ENCODE assay signal across 8 cellular contexts in the genomic region with DNA sequence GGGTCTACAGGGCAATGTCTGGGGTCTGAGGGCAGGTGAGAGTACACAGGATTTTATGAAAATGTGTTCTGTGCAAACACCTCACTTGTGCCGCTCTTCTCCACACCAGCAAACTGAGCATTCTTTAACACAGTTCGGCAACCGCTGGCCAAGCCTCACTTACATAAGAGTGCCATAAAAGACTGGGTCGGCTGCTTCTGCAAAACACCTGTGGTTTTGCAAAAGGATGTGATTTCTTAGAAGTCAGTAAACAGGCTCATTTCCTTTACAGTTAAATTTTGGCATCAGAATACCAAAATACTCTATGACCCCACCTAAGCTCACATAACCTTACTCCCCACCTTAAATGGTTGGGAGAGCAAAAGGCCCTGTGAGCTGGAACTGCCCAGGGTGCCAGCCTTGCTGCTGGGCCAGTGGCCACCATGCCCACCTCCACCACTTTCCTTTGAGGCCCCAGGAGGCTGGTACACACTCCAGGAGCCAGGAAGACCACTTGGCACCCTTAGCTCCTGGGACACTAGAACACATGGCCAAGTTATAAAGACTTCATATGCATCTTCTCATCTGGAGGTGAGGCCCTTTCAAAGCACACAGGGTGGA. TPM values are rescaled to one million over a fixed set of nuclear protein-coding genes. Genes with fewer than 3 reads are reported as not detected.
DNase-seq lines count a peak whose midpoint lies in the region; ATAC-seq, FAIRE-seq and TF ChIP-seq lines count a peak whose summit lies in the region.

No MANE protein-coding gene starts in this region.

- no peak for TF ChIP-seq RAD21 in HepG2 (CRISPR knock-in tag; IDR thresholded peaks at IDR 0.05)

- H3K27me3 Mint-ChIP-seq in Calu3 (ENCODE audit: unreplicated experiment) = no peaks in the 10 kb centered on the region

- H3K4me1 ChIP-seq in right lobe of liver (peaks cover 0 to 56% (median 15%) of the 10 kb centered on the region in 4 donors), HepG2 (ENCODE audit: insufficient read depth, low read length) (peaks cover 25% of the 10 kb centered on the region), transverse colon (peaks cover 69 to 92% (median 78%) of the 10 kb centered on the region in 4 donors)

- TF ChIP-seq POLR2A in right lobe of liver (IDR thresholded peaks at IDR 0.05) (no peak), HepG2 (IDR thresholded peaks at IDR 0.05; ENCODE audit: insufficient read depth in 1 of 2, low read depth in 2 of 2, low read length in 2 of 2) (no peak), transverse colon (IDR thresholded peaks at IDR 0.05) (no peak)

- H3K27me3 ChIP-seq in right lobe of liver (no peaks in the 10 kb centered on the region), HepG2 (ENCODE audit: control insufficient read depth in 1 of 2, insufficient read depth in 2 of 2, low read length in 2 of 2) (no peaks in the 10 kb centered on the region), dorsolateral prefrontal cortex (no peaks in the 10 kb centered on the region), transverse colon (no peaks in the 10 kb centered on the region)

- ATAC-seq in right lobe of liver (peak in 2 of 4 donors; percentile 29 to 33), HepG2 (no peak)

- intact Hi-C loops in right lobe of liver (cut with DNase I) = no loop called here
- intact Hi-C loops in HepG2 (cut with micrococcal nuclease; ENCODE audit: unreplicated experiment) = no loop called here
- intact Hi-C loops in dorsolateral prefrontal cortex (cut with DNase I) = no loop called here
- intact Hi-C loops in transverse colon (cut with DNase I; ENCODE audit: low total_unique reads) = no loop called here
- intact Hi-C loops in Calu3 (cut with micrococcal nuclease; ENCODE audit: unreplicated experiment) = no loop called here

- no peak for FAIRE-seq in HepG2 (lab: Jason Lieb, UNC)

- BruUV-seq in HepG2 (replicated peaks; lab: Mats Ljungman, UMichigan) (no TSS peak), Calu3 (replicated peaks; lab: Mats Ljungman, UMichigan) (no TSS peak)

- H3K4me2 ChIP-seq in HepG2 (ENCODE audit: low read depth, low read length) = no peak overlapping the region

- 25% methylated on average over 2 of the region's 4 CpGs for WGBS in right lobe of liver (ENCODE audit: insufficient coverage, low coverage, low lambda C conversion rate, missing lambda C conversion rate)
- WGBS in HepG2 (ENCODE audit: low lambda C conversion rate) = 93% methylated on average over 3 of the region's 4 CpGs
- WGBS in transverse colon (ENCODE audit: low coverage in 1 of 2), 2 donors = 7% methylated on average over 4 of the region's 4 CpGs; no CpG with 5 or more reads in 1 of the 2 donors

- no peak overlapping the region for H3K4me3 ChIP-seq in right lobe of liver
- no peak overlapping the region for H3K4me3 ChIP-seq in HepG2 (replicated peaks in 1 of 3; ENCODE audit: insufficient read depth in 1 of 3, low read depth in 2 of 3, low read length in 3 of 3)
- no peak overlapping the region for H3K4me3 ChIP-seq in dorsolateral prefrontal cortex
- H3K4me3 ChIP-seq in transverse colon = no peak overlapping the region

- in situ Hi-C loops in HepG2 (cut with HindIII; ENCODE audit: extremely low pct_ligation_motif_present, low pct_unique_long_range_greater_than_20kb) (no loop called here), transverse colon (cut with MboI; ENCODE audit: low pct_ligation_motif_present in 1 of 4, low pct_unique_long_range_greater_than_20kb in 1 of 4, low sequenced_read_pairs in 3 of 4) (no loop called here)

- H3K27ac Mint-ChIP-seq in Calu3 (ENCODE audit: unreplicated experiment) = no peak overlapping the region

- no peak overlapping the region for H2AFZ ChIP-seq in HepG2 (ENCODE audit: low read length)

- H3K27ac ChIP-seq in right lobe of liver (peak overlapping the region in 2 of 3 donors; percentile 15 to 39), HepG2 (ENCODE audit: extremely low read length, insufficient read depth, low read length) (no peak overlapping the region), dorsolateral prefrontal cortex (peak overlapping the region in 34 of 59 donors; percentile 5 to 72 (median 44)), transverse colon (peak overlapping the region; percentile 58 to 82 (median 74))

- DNase-seq in right lobe of liver (no peak), HepG2 (ENCODE audit: low spot score) (no peak), NOMO-1 treated with DMSO at 0.1 percent for 48 hours (lab: John Stamatoyannopoulos, UW; ENCODE audit: unreplicated experiment) (peak; percentile 19), dorsolateral prefrontal cortex (no peak), transverse colon (peak; percentile 69), HPDE6-E6E7 (ENCODE audit: extremely low spot score) (no peak), Calu3 (no peak), DMS 273 (lab: John Stamatoyannopoulos, UW; ENCODE audit: unreplicated experiment) (no peak)

- H3K36me3 ChIP-seq in right lobe of liver = no peaks in the 10 kb centered on the region
- H3K36me3 ChIP-seq in HepG2 (replicated peaks in 1 of 2; ENCODE audit: control insufficient read depth in 1 of 2, insufficient read depth in 2 of 2, low read length in 2 of 2) = peaks cover 6 to 10% of the 10 kb centered on the region in 2 experiments; a peak in 3 of 5 replicates
- H3K36me3 ChIP-seq in transverse colon = no peaks in the 10 kb centered on the region

- H3K79me2 ChIP-seq in HepG2 (ENCODE audit: insufficient read depth, low read length) = peaks cover 84% of the 10 kb centered on the region

- peaks cover 3% of the 10 kb centered on the region for H3K36me3 Mint-ChIP-seq in Calu3 (ENCODE audit: insufficient read depth, unreplicated experiment)

- no peak overlapping the region for H3K9ac ChIP-seq in HepG2 (ENCODE audit: insufficient read depth, low read depth, low read length)

- H3K9me3 ChIP-seq in right lobe of liver = no peaks in the 10 kb centered on the region
- no peaks in the 10 kb centered on the region for H3K9me3 ChIP-seq in HepG2 (ENCODE audit: low read length)
- no peaks in the 10 kb centered on the region for H3K9me3 ChIP-seq in transverse colon

- POLR2A ChIA-PET in HepG2 (lab: Yijun Ruan, JAX) = no interaction called here

- TF ChIP-seq CTCF in right lobe of liver (IDR thresholded peaks at IDR 0.05) = no peak
- TF ChIP-seq CTCF in HepG2 (CRISPR knock-in tag; IDR thresholded peaks at IDR 0.05) = no peak
- no peak for TF ChIP-seq CTCF in dorsolateral prefrontal cortex (IDR thresholded peaks at IDR 0.05 in 54 of 56, conservative IDR thresholded peaks at IDR 0.05 in 2 of 56; ENCODE audit: low read depth in 1 of 56, partially characterized antibody in 56 of 56)
- no peak for TF ChIP-seq CTCF in transverse colon (IDR thresholded peaks at IDR 0.05)
- no peak for TF ChIP-seq CTCF in Calu3 (IDR thresholded peaks at IDR 0.05; ENCODE audit: unreplicated experiment)

- H3K9me3 Mint-ChIP-seq in Calu3 (ENCODE audit: low read depth, unreplicated experiment) = no peaks in the 10 kb centered on the region

- H3K4me3 Mint-ChIP-seq in Calu3 (ENCODE audit: low read depth, unreplicated experiment) = no peak overlapping the region

- H4K20me1 ChIP-seq in HepG2 (ENCODE audit: insufficient read depth, low read length) = peaks cover 33% of the 10 kb centered on the region

- TF ChIP-seq EP300 in HepG2 (IDR thresholded peaks at IDR 0.05; ENCODE audit: low read depth in 2 of 2, low read length in 2 of 2) (no peak), HepG2 (CRISPR knock-in tag; IDR thresholded peaks at IDR 0.05; ENCODE audit: borderline replicate concordance) (no peak), transverse colon (IDR thresholded peaks at IDR 0.05; ENCODE audit: low read depth) (no peak)

- CTCF ChIA-PET in HepG2 (lab: Yijun Ruan, JAX; ENCODE audit: low intra/inter-chr PET ratio, low total read pairs) = no interaction called here
- CTCF ChIA-PET in Calu3 (lab: Charles Lee) = no interaction called here

- peaks cover 14% of the 10 kb centered on the region for H3K4me1 Mint-ChIP-seq in Calu3 (ENCODE audit: low read depth, unreplicated experiment)

TF ChIP-seq in HepG2, 621 proteins besides CTCF, POLR2A, EP300 and RAD21 (continues in another document):
- TF ChIP-seq ZNF775 (CRISPR knock-in tag; IDR thresholded peaks at IDR 0.05; ENCODE audit: borderline replicate concordance) (no peak), RNF2 (conservative IDR thresholded peaks at IDR 0.05; ENCODE audit: low read depth) (no peak), CHD2 (IDR thresholded peaks at IDR 0.05; ENCODE audit: low read depth, low read length) (no peak), ZNF766 (CRISPR knock-in tag; IDR thresholded peaks at IDR 0.05; ENCODE audit: borderline replicate concordance) (no peak), TBX3 (IDR thresholded peaks at IDR 0.05; ENCODE audit: borderline replicate concordance) (no peak), ZNF589 (CRISPR knock-in tag; conservative IDR thresholded peaks at IDR 0.05) (no peak), KLF12 (CRISPR knock-in tag; IDR thresholded peaks at IDR 0.05; ENCODE audit: borderline replicate concordance) (no peak), ZNF7 (CRISPR knock-in tag; IDR thresholded peaks at IDR 0.05) (no peak)

RNA-seq across cellular contexts. Expression of gene CAPZB, which starts 22.0 kb away (rescaled TPM):
- total RNA-seq in right lobe of liver = 100 to 1,000 TPM in 1 of 6 experiments, 10 to 100 TPM in 5; 53.5 to 117 (median 88.0) TPM
- 58.9 and 84.1 TPM in 2 replicates for total RNA-seq in HepG2 (2016; rRNA removed; fragmentation: Illumina TruSeq; extraction: Trizol)
- total RNA-seq in HepG2 (2016; cell fraction: cytosol; rRNA removed; fragmentation: Illumina TruSeq; extraction: Trizol; ENCODE audit: low read depth) = 24.5 and 25.6 TPM in 2 replicates
- 61.9 and 68.4 TPM in 2 replicates for total RNA-seq in HepG2 (2016; cell fraction: insoluble cytoplasmic fraction; rRNA removed; fragmentation: Illumina TruSeq; extraction: Trizol)
- total RNA-seq in HepG2 (2016; cell fraction: membrane; rRNA removed; fragmentation: Illumina TruSeq; extraction: Trizol) = 41.5 and 44.2 TPM in 2 replicates
- 33.6 and 37.1 TPM in 2 replicates for total RNA-seq in HepG2 (2016; cell fraction: nucleus; rRNA removed; fragmentation: Illumina TruSeq; extraction: Trizol)
- 68.8 and 76.9 TPM in 2 replicates for polyA plus RNA-seq in HepG2 (2011; rRNA removed)
- 107 and 113 TPM in 2 replicates for polyA plus RNA-seq in HepG2 (2011; cell fraction: cytosol; rRNA removed)
- polyA plus RNA-seq in HepG2 (2011; cell fraction: nucleus; rRNA removed) = 34.6 and 35.9 TPM in 2 replicates
- polyA plus RNA-seq in HepG2 (2012) = 142 and 153 TPM in 2 replicates
- 87.3 and 97.7 TPM in 2 replicates for polyA plus RNA-seq in HepG2 (2016; cell fraction: cytosol; fragmentation: Illumina TruSeq; extraction: Trizol; ENCODE audit: low read depth)
- polyA plus RNA-seq in HepG2 (2016; cell fraction: insoluble cytoplasmic fraction; fragmentation: Illumina TruSeq; extraction: Trizol; ENCODE audit: low read depth) = 211 and 248 TPM in 2 replicates
- 103 and 116 TPM in 2 replicates for polyA plus RNA-seq in HepG2 (2016; cell fraction: membrane; fragmentation: Illumina TruSeq; extraction: Trizol; ENCODE audit: low read depth)
- 131 and 139 TPM in 2 replicates for polyA plus RNA-seq in HepG2 (2016; cell fraction: nucleus; fragmentation: Illumina TruSeq; extraction: Trizol; ENCODE audit: insufficient read depth, low read depth)
- 37.1 and 54.9 TPM in 2 replicates for polyA minus RNA-seq in HepG2 (2011; rRNA and poly(A)+ RNA removed; ENCODE audit: low replicate concordance)
- polyA minus RNA-seq in HepG2 (2011; cell fraction: cytosol; rRNA and poly(A)+ RNA removed) = 49.6 and 56.8 TPM in 2 replicates
- 19.3 and 21.5 TPM in 2 replicates for polyA minus RNA-seq in HepG2 (2011; cell fraction: nucleus; rRNA and poly(A)+ RNA removed)
- 100 to 1,000 TPM; 118 to 250 (median 198) TPM for total RNA-seq in dorsolateral prefrontal cortex
- total RNA-seq in transverse colon = 100 to 1,000 TPM; 127 to 404 (median 136) TPM
- total RNA-seq in Calu3 (2022) = 198 and 207 TPM in 2 replicates

Comparison
In these comparisons a context has a peak if more than half of its experiments do, and no peak if none do; other contexts are left out.
1. DNase-seq: peak in NOMO-1 treated with DMSO at 0.1 percent for 48 hours (single experiment) and transverse colon (single experiment); none in right lobe of liver (0 of 3), HepG2 (single experiment), dorsolateral prefrontal cortex (0 of 10), HPDE6-E6E7 (single experiment), Calu3 (single experiment) and DMS 273 (single experiment).